Comparison of ENCODE assay signal across 19 cellular contexts in the genomic region with DNA sequence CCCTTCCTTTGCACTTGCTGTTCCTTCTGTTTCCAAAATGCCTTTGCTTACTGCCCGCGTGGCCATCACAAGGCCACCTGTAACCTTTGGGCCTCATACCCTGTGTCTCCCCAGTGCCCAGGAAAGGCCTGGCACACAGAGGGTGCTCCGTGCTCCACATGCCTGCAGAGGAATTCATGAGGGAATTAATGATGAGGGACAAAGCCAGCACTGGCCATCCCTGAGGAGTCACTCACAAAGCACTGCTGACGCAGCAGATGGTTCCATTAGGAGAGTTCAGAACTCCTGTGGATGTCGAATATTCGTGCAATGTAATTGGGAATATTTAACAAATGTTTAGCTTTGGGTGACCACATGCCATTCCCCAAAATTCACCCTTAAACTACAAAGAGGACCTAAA. TPM values are rescaled to one million over a fixed set of nuclear protein-coding genes. Genes with fewer than 3 reads are reported as not detected.
DNase-seq lines count a peak whose midpoint lies in the region; ATAC-seq and TF ChIP-seq lines count a peak whose summit lies in the region.
"Had no signal": no experiment of that assay in that cellular context is flagged by ENCODE, and none has a peak within 500 bp of the region (broad histone marks: within the 10 kb centered on the region; RNA-seq: fewer than 3 reads in every experiment).

No MANE protein-coding gene starts in this region.

- H3K9me3 Mint-ChIP-seq in WTC11: no peaks in the 10 kb centered on the region
- H3K9me3 Mint-ChIP-seq: CD4-positive, alpha-beta T cell had no signal

- in situ Hi-C loops in HAP-1 (cut with MboI; ENCODE audit: low sequenced_read_pairs): no loop called here

- intact Hi-C loops in posterior cingulate gyrus (cut with DNase I): no loop called here

- no peaks in the 10 kb centered on the region for H3K27me3 ChIP-seq in iPS-18a (ENCODE audit: control insufficient read depth, insufficient read depth, low read length)
- peaks cover 4% of the 10 kb centered on the region; the same call in 1 of the 2 replicates for H3K27me3 ChIP-seq in HAP-1 (ENCODE audit: low read depth)

- peak; percentile 56; the same call in 1 of the 2 replicates for ATAC-seq in WTC11
- ATAC-seq: A549 had no signal

- CTCF ChIA-PET in WTC11 (lab: Charles Lee): no interaction called here

- peak overlapping the region; percentile 19 for H3K27ac ChIP-seq in iPS-18a (ENCODE audit: low read length)
- H3K27ac ChIP-seq: 22Rv1, A549, C4-2B, GM23248, HL-60 had no signal

- no peak overlapping the region for H3K9ac ChIP-seq in iPS-18a (ENCODE audit: low read length)
- H3K9ac ChIP-seq: GM23248 had no signal

- H3K9me3 ChIP-seq in iPS-18a (ENCODE audit: control insufficient read depth, low read depth, low read length) (no peaks in the 10 kb centered on the region), HAP-1 (no peaks in the 10 kb centered on the region)
- H3K9me3 ChIP-seq: A549, Caco-2 had no signal

- H3K4me3 Mint-ChIP-seq in WTC11: no peak overlapping the region
- H3K4me3 Mint-ChIP-seq: CD4-positive, alpha-beta T cell had no signal

- H3K4me1 ChIP-seq in iPS-18a (ENCODE audit: control insufficient read depth, low read depth, low read length) (peaks cover 8% of the 10 kb centered on the region), HAP-1 (no peaks in the 10 kb centered on the region)
- H3K4me1 ChIP-seq: A549, Caco-2 had no signal

- H3K27me3 Mint-ChIP-seq in WTC11 (ENCODE audit: low read depth): no peaks in the 10 kb centered on the region; the same call in 1 of the 2 replicates

- H3K27ac Mint-ChIP-seq in WTC11: peak overlapping the region; percentile 61
- H3K27ac Mint-ChIP-seq: CD4-positive, alpha-beta T cell had no signal

- no peaks in the 10 kb centered on the region for H3K36me3 ChIP-seq in iPS-18a (ENCODE audit: control insufficient read depth, low read depth, low read length)
- no peaks in the 10 kb centered on the region for H3K36me3 ChIP-seq in HAP-1 (replicated peaks)

- no peak overlapping the region for H3K4me3 ChIP-seq in iPS-18a (ENCODE audit: low read length)
- H3K4me3 ChIP-seq in HAP-1: no peak overlapping the region
- H3K4me3 ChIP-seq: A549, GM23248 had no signal

- no peak for TF ChIP-seq CTCF in WTC11 (IDR thresholded peaks at IDR 0.05)

- H3K36me3 Mint-ChIP-seq in WTC11: no peaks in the 10 kb centered on the region

- H3K4me1 Mint-ChIP-seq in WTC11: peaks cover 8% of the 10 kb centered on the region

- DNase-seq in NCI-H82 (lab: John Stamatoyannopoulos, UW): peak; percentile 13
- no peak for DNase-seq in NCI-H82 treated with DMSO at 0.1 percent for 48 hours (lab: John Stamatoyannopoulos, UW; ENCODE audit: unreplicated experiment)
- no peak for DNase-seq in WTC11 (ENCODE audit: low spot score)
- no peak for DNase-seq in glomerular visceral epithelial cell (ENCODE audit: extremely low spot score)
- no peak for DNase-seq in HAP-1 (ENCODE audit: low spot score in 2 of 2)
- no peak for DNase-seq in NCI-H1417 treated with DMSO at 0.1 percent for 48 hours (lab: John Stamatoyannopoulos, UW)
- no peak for DNase-seq in posterior cingulate gyrus
- DNase-seq: AML-193; Caco-2; CD4-positive, alpha-beta T cell; GM23248; HCEC 1CT; IMR-90 had no signal

- POLR2A ChIA-PET in WTC11 (lab: Charles Lee): no interaction called here

TF ChIP-seq in WTC11, 78 proteins besides CTCF, POLR2A, EP300 and RAD21:
- TF ChIP-seq OVOL2 (CRISPR knock-in tag; IDR thresholded peaks at IDR 0.05; ENCODE audit: borderline replicate concordance) (no peak), ZNF263 (CRISPR knock-in tag; IDR thresholded peaks at IDR 0.05; ENCODE audit: low read depth) (no peak), CREB1 (CRISPR knock-in tag; IDR thresholded peaks at IDR 0.05) (no peak), NR3C1 (CRISPR knock-in tag; conservative IDR thresholded peaks at IDR 0.05; ENCODE audit: low read depth) (no peak), TP53 (CRISPR knock-in tag; IDR thresholded peaks at IDR 0.05) (no peak)
- TF ChIP-seq, protein P1, sequence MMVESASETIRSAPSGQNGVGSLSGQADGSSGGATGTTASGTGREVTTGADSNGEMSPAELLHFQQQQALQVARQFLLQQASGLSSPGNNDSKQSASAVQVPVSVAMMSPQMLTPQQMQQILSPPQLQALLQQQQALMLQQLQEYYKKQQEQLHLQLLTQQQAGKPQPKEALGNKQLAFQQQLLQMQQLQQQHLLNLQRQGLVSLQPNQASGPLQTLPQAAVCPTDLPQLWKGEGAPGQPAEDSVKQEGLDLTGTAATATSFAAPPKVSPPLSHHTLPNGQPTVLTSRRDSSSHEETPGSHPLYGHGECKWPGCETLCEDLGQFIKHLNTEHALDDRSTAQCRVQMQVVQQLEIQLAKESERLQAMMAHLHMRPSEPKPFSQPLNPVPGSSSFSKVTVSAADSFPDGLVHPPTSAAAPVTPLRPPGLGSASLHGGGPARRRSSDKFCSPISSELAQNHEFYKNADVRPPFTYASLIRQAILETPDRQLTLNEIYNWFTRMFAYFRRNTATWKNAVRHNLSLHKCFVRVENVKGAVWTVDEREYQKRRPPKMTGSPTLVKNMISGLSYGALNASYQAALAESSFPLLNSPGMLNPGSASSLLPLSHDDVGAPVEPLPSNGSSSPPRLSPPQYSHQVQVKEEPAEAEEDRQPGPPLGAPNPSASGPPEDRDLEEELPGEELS (CRISPR knock-in tag; IDR thresholded peaks at IDR 0.05): no peak
- TF ChIP-seq, protein P2, sequence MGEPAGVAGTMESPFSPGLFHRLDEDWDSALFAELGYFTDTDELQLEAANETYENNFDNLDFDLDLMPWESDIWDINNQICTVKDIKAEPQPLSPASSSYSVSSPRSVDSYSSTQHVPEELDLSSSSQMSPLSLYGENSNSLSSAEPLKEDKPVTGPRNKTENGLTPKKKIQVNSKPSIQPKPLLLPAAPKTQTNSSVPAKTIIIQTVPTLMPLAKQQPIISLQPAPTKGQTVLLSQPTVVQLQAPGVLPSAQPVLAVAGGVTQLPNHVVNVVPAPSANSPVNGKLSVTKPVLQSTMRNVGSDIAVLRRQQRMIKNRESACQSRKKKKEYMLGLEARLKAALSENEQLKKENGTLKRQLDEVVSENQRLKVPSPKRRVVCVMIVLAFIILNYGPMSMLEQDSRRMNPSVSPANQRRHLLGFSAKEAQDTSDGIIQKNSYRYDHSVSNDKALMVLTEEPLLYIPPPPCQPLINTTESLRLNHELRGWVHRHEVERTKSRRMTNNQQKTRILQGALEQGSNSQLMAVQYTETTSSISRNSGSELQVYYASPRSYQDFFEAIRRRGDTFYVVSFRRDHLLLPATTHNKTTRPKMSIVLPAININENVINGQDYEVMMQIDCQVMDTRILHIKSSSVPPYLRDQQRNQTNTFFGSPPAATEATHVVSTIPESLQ (CRISPR knock-in tag; IDR thresholded peaks at IDR 0.05): no peak
- TF ChIP-seq, protein P3, sequence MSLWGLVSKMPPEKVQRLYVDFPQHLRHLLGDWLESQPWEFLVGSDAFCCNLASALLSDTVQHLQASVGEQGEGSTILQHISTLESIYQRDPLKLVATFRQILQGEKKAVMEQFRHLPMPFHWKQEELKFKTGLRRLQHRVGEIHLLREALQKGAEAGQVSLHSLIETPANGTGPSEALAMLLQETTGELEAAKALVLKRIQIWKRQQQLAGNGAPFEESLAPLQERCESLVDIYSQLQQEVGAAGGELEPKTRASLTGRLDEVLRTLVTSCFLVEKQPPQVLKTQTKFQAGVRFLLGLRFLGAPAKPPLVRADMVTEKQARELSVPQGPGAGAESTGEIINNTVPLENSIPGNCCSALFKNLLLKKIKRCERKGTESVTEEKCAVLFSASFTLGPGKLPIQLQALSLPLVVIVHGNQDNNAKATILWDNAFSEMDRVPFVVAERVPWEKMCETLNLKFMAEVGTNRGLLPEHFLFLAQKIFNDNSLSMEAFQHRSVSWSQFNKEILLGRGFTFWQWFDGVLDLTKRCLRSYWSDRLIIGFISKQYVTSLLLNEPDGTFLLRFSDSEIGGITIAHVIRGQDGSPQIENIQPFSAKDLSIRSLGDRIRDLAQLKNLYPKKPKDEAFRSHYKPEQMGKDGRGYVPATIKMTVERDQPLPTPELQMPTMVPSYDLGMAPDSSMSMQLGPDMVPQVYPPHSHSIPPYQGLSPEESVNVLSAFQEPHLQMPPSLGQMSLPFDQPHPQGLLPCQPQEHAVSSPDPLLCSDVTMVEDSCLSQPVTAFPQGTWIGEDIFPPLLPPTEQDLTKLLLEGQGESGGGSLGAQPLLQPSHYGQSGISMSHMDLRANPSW (CRISPR knock-in tag; conservative IDR thresholded peaks at IDR 0.05; ENCODE audit: low read depth): no peak
- TF ChIP-seq, protein P4, sequence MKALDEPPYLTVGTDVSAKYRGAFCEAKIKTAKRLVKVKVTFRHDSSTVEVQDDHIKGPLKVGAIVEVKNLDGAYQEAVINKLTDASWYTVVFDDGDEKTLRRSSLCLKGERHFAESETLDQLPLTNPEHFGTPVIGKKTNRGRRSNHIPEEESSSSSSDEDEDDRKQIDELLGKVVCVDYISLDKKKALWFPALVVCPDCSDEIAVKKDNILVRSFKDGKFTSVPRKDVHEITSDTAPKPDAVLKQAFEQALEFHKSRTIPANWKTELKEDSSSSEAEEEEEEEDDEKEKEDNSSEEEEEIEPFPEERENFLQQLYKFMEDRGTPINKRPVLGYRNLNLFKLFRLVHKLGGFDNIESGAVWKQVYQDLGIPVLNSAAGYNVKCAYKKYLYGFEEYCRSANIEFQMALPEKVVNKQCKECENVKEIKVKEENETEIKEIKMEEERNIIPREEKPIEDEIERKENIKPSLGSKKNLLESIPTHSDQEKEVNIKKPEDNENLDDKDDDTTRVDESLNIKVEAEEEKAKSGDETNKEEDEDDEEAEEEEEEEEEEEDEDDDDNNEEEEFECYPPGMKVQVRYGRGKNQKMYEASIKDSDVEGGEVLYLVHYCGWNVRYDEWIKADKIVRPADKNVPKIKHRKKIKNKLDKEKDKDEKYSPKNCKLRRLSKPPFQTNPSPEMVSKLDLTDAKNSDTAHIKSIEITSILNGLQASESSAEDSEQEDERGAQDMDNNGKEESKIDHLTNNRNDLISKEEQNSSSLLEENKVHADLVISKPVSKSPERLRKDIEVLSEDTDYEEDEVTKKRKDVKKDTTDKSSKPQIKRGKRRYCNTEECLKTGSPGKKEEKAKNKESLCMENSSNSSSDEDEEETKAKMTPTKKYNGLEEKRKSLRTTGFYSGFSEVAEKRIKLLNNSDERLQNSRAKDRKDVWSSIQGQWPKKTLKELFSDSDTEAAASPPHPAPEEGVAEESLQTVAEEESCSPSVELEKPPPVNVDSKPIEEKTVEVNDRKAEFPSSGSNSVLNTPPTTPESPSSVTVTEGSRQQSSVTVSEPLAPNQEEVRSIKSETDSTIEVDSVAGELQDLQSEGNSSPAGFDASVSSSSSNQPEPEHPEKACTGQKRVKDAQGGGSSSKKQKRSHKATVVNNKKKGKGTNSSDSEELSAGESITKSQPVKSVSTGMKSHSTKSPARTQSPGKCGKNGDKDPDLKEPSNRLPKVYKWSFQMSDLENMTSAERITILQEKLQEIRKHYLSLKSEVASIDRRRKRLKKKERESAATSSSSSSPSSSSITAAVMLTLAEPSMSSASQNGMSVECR (CRISPR knock-in tag; IDR thresholded peaks at IDR 0.05; ENCODE audit: borderline replicate concordance): no peak

RNA-seq across cellular contexts. Expression of a gene that starts 49.6 kb away (rescaled TPM):
- total RNA-seq in WTC11 (2021): 1.4 to 2.4 TPM (median 1.7 TPM) in 3 replicates
- total RNA-seq: Caco-2; CD4-positive, alpha-beta T cell; GM23248; HT1080; IMR-90 had no signal
